8 cellular contexts compared by ENCODE assay signal in genomic region chr15:75069301-75069925, GRCh38. TPM values are rescaled to one million over a fixed set of nuclear protein-coding genes. Genes with fewer than 3 reads are reported as not detected.
DNase-seq lines count a peak whose midpoint lies in the region; ATAC-seq and TF ChIP-seq lines count a peak whose summit lies in the region.

No MANE protein-coding gene starts in this region.

- DNase-seq in medulla oblongata (ENCODE audit: extremely low spot score): peak; percentile 78
- no peak for DNase-seq in vagina (ENCODE audit: extremely low spot score in 2 of 2)
- DNase-seq in midbrain (lab: John Stamatoyannopoulos, UW): no peak
- no peak for DNase-seq in NCI-H524 treated with DMSO at 0.1 percent for 48 hours (lab: John Stamatoyannopoulos, UW)
- no peak for DNase-seq in MCF 10A (ENCODE audit: unreplicated experiment)

- H3K4me3 ChIP-seq in vagina: no peak overlapping the region

- H3K4me1 ChIP-seq in vagina: no peaks in the 10 kb centered on the region

- TF ChIP-seq POLR2A in vagina (IDR thresholded peaks at IDR 0.05): no peak

- TF ChIP-seq CTCF in vagina (IDR thresholded peaks at IDR 0.05) (no peak), MCF 10A (IDR thresholded peaks at IDR 0.05; ENCODE audit: unreplicated experiment) (no peak)

- H3K36me3 ChIP-seq in vagina: no peaks in the 10 kb centered on the region

- no peaks in the 10 kb centered on the region for H3K9me3 ChIP-seq in vagina

- POLR2A ChIA-PET in MCF 10A (lab: Yijun Ruan, JAX): interaction anchor here (1.0 kb wide), 1 partner anchor 37 kb away, joined by 4 read pairs; no protein-coding TSS in a partner anchor

- H3K9me3 Mint-ChIP-seq in MCF 10A (ENCODE audit: unreplicated experiment): no peaks in the 10 kb centered on the region

- peak; percentile 79 for ATAC-seq in GM18858 (IDR thresholded peaks at IDR 0.05; ENCODE audit: unreplicated experiment)
- ATAC-seq in GM21529 (IDR thresholded peaks at IDR 0.05; ENCODE audit: unreplicated experiment): peak; percentile 88
- peak; percentile 62 for ATAC-seq in HG03571 (IDR thresholded peaks at IDR 0.05; ENCODE audit: unreplicated experiment)

- H3K4me3 Mint-ChIP-seq in MCF 10A (ENCODE audit: unreplicated experiment): no peak overlapping the region

- CTCF ChIA-PET in MCF 10A (lab: Yijun Ruan, JAX): no interaction called here

- no peaks in the 10 kb centered on the region for H3K36me3 Mint-ChIP-seq in MCF 10A (ENCODE audit: insufficient read depth, unreplicated experiment)

- no peaks in the 10 kb centered on the region for H3K27me3 Mint-ChIP-seq in MCF 10A (ENCODE audit: insufficient read depth, unreplicated experiment)

- no peaks in the 10 kb centered on the region for H3K27me3 ChIP-seq in vagina

- H3K27ac Mint-ChIP-seq in MCF 10A (ENCODE audit: low read depth, unreplicated experiment): no peak overlapping the region

- BruUV-seq in MCF 10A (replicated peaks; lab: Mats Ljungman, UMichigan): no TSS peak

- peaks cover 25% of the 10 kb centered on the region for H3K4me1 Mint-ChIP-seq in MCF 10A (ENCODE audit: insufficient read depth, unreplicated experiment)

- no peak overlapping the region for H3K27ac ChIP-seq in vagina

- intact Hi-C loops in vagina (cut with DNase I): no loop called here
- intact Hi-C loops in MCF 10A (cut with micrococcal nuclease): no loop called here

RNA-seq across cellular contexts. Expression of gene PPCDC, which starts 46.0 kb away (rescaled TPM):
- 23.8 TPM for total RNA-seq in vagina
- 20.3 and 25.1 TPM in 2 replicates for total RNA-seq in MCF 10A (2022)
